In genomic region chr5:43041131-43041668, GRCh38 we compare ENCODE assay signal across 8 cellular contexts. TPM values are rescaled to one million over a fixed set of nuclear protein-coding genes. Genes with fewer than 3 reads are reported as not detected.
A peak's percentile ranks its signal among the peaks of the same experiment; 100 is the strongest.
DNase-seq lines count a peak whose midpoint lies in the region; ATAC-seq and TF ChIP-seq lines count a peak whose summit lies in the region.

No MANE protein-coding gene starts in this region.

- H3K27me3 ChIP-seq in parathyroid adenoma (ENCODE audit: control insufficient read depth, insufficient read depth, low read length): peaks cover 28% of the 10 kb centered on the region

- no peak for ATAC-seq in activated T-cell treated with anti-CD3 and anti-CD28 coated beads, Interleukin-2, amount 50 U/mL, for 4 hours
- no peak for ATAC-seq in HG03457 (IDR thresholded peaks at IDR 0.05; ENCODE audit: unreplicated experiment)

- H3K9me3 Mint-ChIP-seq in Calu3 (ENCODE audit: low read depth, unreplicated experiment): no peaks in the 10 kb centered on the region
- no peaks in the 10 kb centered on the region for H3K9me3 Mint-ChIP-seq in activated T-cell treated with anti-CD3 and anti-CD28 coated beads, Interleukin-2, amount 50 U/mL, for 4 hours

- H3K36me3 ChIP-seq in parathyroid adenoma (ENCODE audit: control insufficient read depth, insufficient read depth, low read length): no peaks in the 10 kb centered on the region

- peak overlapping the region; percentile 96 for H3K27ac Mint-ChIP-seq in Calu3 (ENCODE audit: unreplicated experiment)

- H3K36me3 Mint-ChIP-seq in Calu3 (ENCODE audit: insufficient read depth, unreplicated experiment): peaks cover 90% of the 10 kb centered on the region
- no peaks in the 10 kb centered on the region for H3K36me3 Mint-ChIP-seq in activated T-cell treated with anti-CD3 and anti-CD28 coated beads, Interleukin-2, amount 50 U/mL, for 4 hours (ENCODE audit: insufficient read depth)

- peak overlapping the region; percentile 97 for H2AFZ ChIP-seq in parathyroid adenoma

- DNase-seq in Calu3 (no peak), NAMALWA (ENCODE audit: low spot score) (peak; percentile 72), fibroblast of peridontal ligament (ENCODE audit: extremely low read depth) (peak; percentile 95), NCI-H82 (lab: John Stamatoyannopoulos, UW) (no peak)
- DNase-seq in activated T-cell treated with anti-CD3 and anti-CD28 coated beads, Interleukin-2, amount 50 U/mL, for 4 hours: peak; percentile 11
- no peak for DNase-seq in NK-92 treated with Interleukin-12 subunit alpha and Interleukin-12 subunit beta, amount 100 ng/mL, for 24 hours (lab: John Stamatoyannopoulos, UW)

- peak overlapping the region; percentile 68 for H3K4me2 ChIP-seq in parathyroid adenoma (ENCODE audit: low read length)

- H3K27me3 Mint-ChIP-seq in Calu3 (ENCODE audit: unreplicated experiment): no peaks in the 10 kb centered on the region
- no peaks in the 10 kb centered on the region for H3K27me3 Mint-ChIP-seq in activated T-cell treated with anti-CD3 and anti-CD28 coated beads, Interleukin-2, amount 50 U/mL, for 4 hours (ENCODE audit: low read depth)

- H3K27ac ChIP-seq in parathyroid adenoma: peak overlapping the region; percentile 98

- peaks cover 29% of the 10 kb centered on the region for H3K4me1 Mint-ChIP-seq in Calu3 (ENCODE audit: low read depth, unreplicated experiment)
- H3K4me1 Mint-ChIP-seq in activated T-cell treated with anti-CD3 and anti-CD28 coated beads, Interleukin-2, amount 50 U/mL, for 4 hours (ENCODE audit: low read depth): peaks cover 49% of the 10 kb centered on the region

- intact Hi-C loops in Calu3 (cut with micrococcal nuclease; ENCODE audit: unreplicated experiment): loop anchor here (2.0 kb wide), 3 partner anchors 24 to 64 kb away; no protein-coding TSS in a partner anchor

- no peaks in the 10 kb centered on the region for H3K79me2 ChIP-seq in parathyroid adenoma

- H3K9me3 ChIP-seq in parathyroid adenoma (ENCODE audit: control insufficient read depth, low read length): no peaks in the 10 kb centered on the region

- no peak overlapping the region for H3K9ac ChIP-seq in parathyroid adenoma

- no TSS peak for BruUV-seq in Calu3 (replicated peaks; lab: Mats Ljungman, UMichigan)

- TF ChIP-seq CTCF in Calu3 (IDR thresholded peaks at IDR 0.05; ENCODE audit: unreplicated experiment): no peak
- no peak for TF ChIP-seq CTCF in parathyroid adenoma (IDR thresholded peaks at IDR 0.05)

- no peaks in the 10 kb centered on the region for H3K4me1 ChIP-seq in parathyroid adenoma

- peak overlapping the region; percentile 66 for H3K4me3 ChIP-seq in parathyroid adenoma (ENCODE audit: low read depth, low read length)

- CTCF ChIA-PET in Calu3 (lab: Charles Lee): interaction anchor here (0.7 to 3.1 kb wide), 10 partner anchors 20 to 183 kb away, joined by 3 to 23 read pairs (median 5); no protein-coding TSS in a partner anchor

- H3K4me3 Mint-ChIP-seq in Calu3 (ENCODE audit: low read depth, unreplicated experiment): peak overlapping the region; percentile 90
- peak overlapping the region; percentile 92 for H3K4me3 Mint-ChIP-seq in activated T-cell treated with anti-CD3 and anti-CD28 coated beads, Interleukin-2, amount 50 U/mL, for 4 hours

RNA-seq across cellular contexts. Expression of gene ANXA2R, which starts 1.1 kb away (rescaled TPM):
- 8.0 and 9.4 TPM in 2 replicates for total RNA-seq in Calu3 (2022)
- 1 to 10 TPM; 2.6 to 4.0 (median 3.5) TPM for total RNA-seq in activated T-cell treated with anti-CD3 and anti-CD28 coated beads, Interleukin-2, amount 50 U/mL, for 4 hours

Comparison
In these comparisons a context has a peak if more than half of its experiments do, and no peak if none do; other contexts are left out.
1. DNase-seq: peak in NAMALWA (single experiment), activated T-cell treated with anti-CD3 and anti-CD28 coated beads, Interleukin-2, amount 50 U/mL, for 4 hours (single experiment) and fibroblast of peridontal ligament (single experiment); none in Calu3 (single experiment), NCI-H82 (single experiment) and NK-92 treated with Interleukin-12 subunit alpha and Interleukin-12 subunit beta, amount 100 ng/mL, for 24 hours (single experiment).